In the genomic region with DNA sequence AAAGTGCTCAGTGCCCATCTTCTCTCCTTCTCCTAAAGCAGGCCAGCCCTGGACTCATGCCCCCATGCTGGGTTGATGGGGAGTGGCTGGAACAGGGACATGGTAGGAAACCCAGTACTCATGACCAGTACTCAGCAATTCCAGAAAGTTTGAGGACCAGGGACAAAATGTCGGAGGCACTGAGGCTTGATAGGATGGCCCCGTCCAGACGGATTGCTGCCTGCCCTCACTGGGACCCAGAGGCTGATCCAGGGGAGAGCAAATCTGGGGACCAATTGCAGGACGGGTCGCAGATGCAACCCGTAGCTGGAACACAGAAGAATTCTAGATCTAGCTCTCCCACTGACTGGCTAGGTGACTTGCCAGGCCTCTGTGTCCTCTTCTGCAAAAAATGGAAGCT, we compare ENCODE assay signal across 23 cellular contexts. TPM values are rescaled to one million over a fixed set of nuclear protein-coding genes. Genes with fewer than 3 reads are reported as not detected.
A peak's percentile ranks its signal among the peaks of the same experiment; 100 is the strongest.
DNase-seq lines count a peak whose midpoint lies in the region; ATAC-seq and TF ChIP-seq lines count a peak whose summit lies in the region.
"Had no signal": no experiment of that assay in that cellular context is flagged by ENCODE, and none has a peak within 500 bp of the region (broad histone marks: within the 10 kb centered on the region; RNA-seq: fewer than 3 reads in every experiment).

No MANE protein-coding gene starts in this region.

- WGBS in right cardiac atrium = 75% methylated on average over 6 of the region's 6 CpGs

- ATAC-seq in right cardiac atrium (no peak), left ventricle myocardium superior (no peak), HG02588 (IDR thresholded peaks at IDR 0.05; ENCODE audit: unreplicated experiment) (no peak)
- ATAC-seq: activated CD8-positive, alpha-beta T cell treated with anti-CD3 and anti-CD28 coated beads for 36 hours; activated T-cell treated with anti-CD3 and anti-CD28 coated beads, Interleukin-2, amount 50 U/mL, for 4 hours; left lobe of liver had no signal

- H3K9me3 ChIP-seq in right cardiac atrium (ENCODE audit: control insufficient read depth, low read length) = no peaks in the 10 kb centered on the region
- H3K9me3 ChIP-seq in fibroblast of lung (ENCODE audit: control insufficient read depth, insufficient read depth, low read depth, low read length) = no peaks in the 10 kb centered on the region
- no peaks in the 10 kb centered on the region for H3K9me3 ChIP-seq in skeletal muscle tissue (ENCODE audit: control insufficient read depth in 3 of 3, low read length in 3 of 3)
- H3K9me3 ChIP-seq: neutrophil had no signal

- peaks cover 91% of the 10 kb centered on the region for H3K79me2 ChIP-seq in fibroblast of lung (ENCODE audit: control insufficient read depth, insufficient read depth, low read length)

- H3K4me1 ChIP-seq in right cardiac atrium (ENCODE audit: control insufficient read depth, insufficient read depth, low read length) = peaks cover 55% of the 10 kb centered on the region
- H3K4me1 ChIP-seq in fibroblast of lung (ENCODE audit: control insufficient read depth, extremely low read depth, insufficient read depth, low read length) = peaks cover 58% of the 10 kb centered on the region
- H3K4me1 ChIP-seq in skeletal muscle tissue (ENCODE audit: control insufficient read depth in 3 of 3, insufficient read depth in 3 of 3, low read length in 3 of 3) = peaks cover 92 to 95% (median 92%) of the 10 kb centered on the region in 3 donors

- peak overlapping the region; percentile 43 for H3K27ac ChIP-seq in right cardiac atrium (ENCODE audit: low read length)
- H3K27ac ChIP-seq in fibroblast of lung (ENCODE audit: insufficient read depth, low read length) = peak overlapping the region; percentile 70
- H3K27ac ChIP-seq in skeletal muscle tissue (ENCODE audit: low read depth, low read length) = peak overlapping the region; percentile 71
- H3K27ac ChIP-seq: brain microvascular endothelial cell, neutrophil had no signal

- H3K9ac ChIP-seq in fibroblast of lung (ENCODE audit: insufficient read depth, low read length) = no peak overlapping the region
- H3K9ac ChIP-seq in skeletal muscle tissue (ENCODE audit: low read depth in 1 of 3, low read length in 3 of 3) = no peak overlapping the region

- DNase-seq in right cardiac atrium (peak in 1 of 3 donors; percentile 37), left ventricle myocardium superior (no peak), fibroblast of lung (ENCODE audit: low read depth in 2 of 2) (no peak), mucosa of gallbladder (ENCODE audit: low spot score) (no peak), 8988T (no peak)
- DNase-seq in activated CD4-positive, alpha-beta T cell treated with anti-CD3 and anti-CD28 coated beads, Interleukin-2, amount 50 U/mL, for 1 hour = no peak
- DNase-seq: activated B cell treated with CpG ODN at 0.5 μM for 24 hours; activated CD8-positive, alpha-beta T cell treated with anti-CD3 and anti-CD28 coated beads for 36 hours; activated T-cell treated with anti-CD3 and anti-CD28 coated beads, Interleukin-2, amount 50 U/mL, for 4 hours; CD4-positive, alpha-beta memory T cell; DMS79; glutamatergic neuron; MM.1S; NCI-H1436 treated with DMSO at 0.1 percent for 48 hours; NCI-H2171; NCI-H69; stimulated activated CD4-positive, alpha-beta T cell treated with anti-CD3 and anti-CD28 coated beads, Interleukin-1b, Interleukin-23, amount 100 ng/mL, for 48 hours; stimulated activated naive CD4-positive, alpha-beta T cell treated with Interleukin-2 at 50 U/mL for 16 hours had no signal

- intact Hi-C loops in right cardiac atrium (cut with DNase I) (loop anchor here in 3 of 4 donors (5.0 to 10.0 kb wide), 3 partner anchors 33 to 45 kb away; no protein-coding TSS in a partner anchor), left ventricle myocardium superior (cut with micrococcal nuclease) (loop anchor here (10.0 kb wide), 1 partner anchor 45 kb away; no protein-coding TSS in a partner anchor)

- H3K36me3 ChIP-seq in fibroblast of lung (ENCODE audit: control insufficient read depth, insufficient read depth, low read length) = peaks cover 8% of the 10 kb centered on the region
- peaks cover 3 to 12% (median 6%) of the 10 kb centered on the region in 3 donors for H3K36me3 ChIP-seq in skeletal muscle tissue (ENCODE audit: control insufficient read depth in 3 of 3, insufficient read depth in 3 of 3, low read length in 3 of 3)
- H3K36me3 ChIP-seq: neutrophil had no signal

- H3K27me3 ChIP-seq in right cardiac atrium (ENCODE audit: control insufficient read depth, insufficient read depth) (no peaks in the 10 kb centered on the region), fibroblast of lung (ENCODE audit: control insufficient read depth, insufficient read depth, low read length) (no peaks in the 10 kb centered on the region), skeletal muscle tissue (ENCODE audit: control insufficient read depth in 3 of 3, insufficient read depth in 3 of 3, low read length in 3 of 3) (no peaks in the 10 kb centered on the region)
- H3K27me3 ChIP-seq: brain microvascular endothelial cell had no signal

- H4K20me1 ChIP-seq in fibroblast of lung (ENCODE audit: control insufficient read depth, extremely low read depth, insufficient read depth, low read length) = no peaks in the 10 kb centered on the region

- H3K4me3 ChIP-seq in right cardiac atrium (ENCODE audit: low read length) (no peak overlapping the region), fibroblast of lung (replicated peaks in 1 of 4; ENCODE audit: control extremely low read depth in 1 of 4, insufficient read depth in 1 of 4, low read depth in 3 of 4, low read length in 4 of 4) (peak overlapping the region in 1 of 4 experiments; percentile 98), skeletal muscle tissue (ENCODE audit: low read length in 3 of 3) (peak overlapping the region in 2 of 3 donors; percentile 24 to 42)

- no peak for TF ChIP-seq CTCF in fibroblast of lung (conservative IDR thresholded peaks at IDR 0.05 in 1 of 2, IDR thresholded peaks at IDR 0.05 in 1 of 2; ENCODE audit: low read depth in 1 of 2, low read length in 2 of 2)

- H2AFZ ChIP-seq in fibroblast of lung (ENCODE audit: low read length) = no peak overlapping the region

- H3K4me2 ChIP-seq in fibroblast of lung (ENCODE audit: extremely low read depth, insufficient read depth, low read length) = peak overlapping the region; percentile 65

RNA-seq across cellular contexts. Expression of gene ZCCHC24, which starts 5.1 kb away (rescaled TPM):
- total RNA-seq in right cardiac atrium (10 to 100 TPM; 60.4 to 75.3 (median 63.8) TPM), left ventricle myocardium superior (49.0 TPM), fibroblast of lung (40.3 and 44.4 TPM in 2 replicates), skeletal muscle tissue (20.9 TPM), mucosa of gallbladder (36.7 TPM)
- polyA plus RNA-seq in right cardiac atrium (31.3 TPM), fibroblast of lung (30.2 and 33.2 TPM in 2 replicates)
- 45.0 and 51.9 TPM in 2 replicates for polyA plus RNA-seq in fibroblast of lung (2012)
- 92.5 and 96.5 TPM in 2 replicates for polyA minus RNA-seq in fibroblast of lung (ENCODE audit: low replicate concordance)
